ENCODE assay signal across 10 cellular contexts in genomic region chr10:24873281-24873683, GRCh38.
A peak's percentile ranks its signal among the peaks of the same experiment; 100 is the strongest.
DNase-seq lines count a peak whose midpoint lies in the region; ATAC-seq, FAIRE-seq and TF ChIP-seq lines count a peak whose summit lies in the region.
"Had no signal": no experiment of that assay in that cellular context is flagged by ENCODE, and none has a peak within 500 bp of the region (broad histone marks: within the 10 kb centered on the region; RNA-seq: fewer than 3 reads in every experiment).

No MANE protein-coding gene starts in this region.

- H3K4me1 ChIP-seq in SK-N-SH (ENCODE audit: control insufficient read depth in 1 of 2, insufficient read depth in 2 of 2, low read depth in 1 of 2, low read length in 1 of 2): peaks cover 3 to 17% of the 10 kb centered on the region in 2 experiments; a peak in 2 of 4 replicates
- no peaks in the 10 kb centered on the region for H3K4me1 ChIP-seq in pancreas
- H3K4me1 ChIP-seq in Peyer's patch: peaks cover 0 to 6% (median 0%) of the 10 kb centered on the region in 4 donors

- 0 out of 2 replicates have a peak overlapping the region, but pooled peaks have one; percentile 39 for H2AFZ ChIP-seq in SK-N-SH (ENCODE audit: low read depth)

- no peaks in the 10 kb centered on the region for H3K36me3 ChIP-seq in SK-N-SH (replicated peaks in 1 of 2; ENCODE audit: control insufficient read depth in 1 of 2, insufficient read depth in 2 of 2, low read length in 1 of 2)
- H3K36me3 ChIP-seq in pancreas: no peaks in the 10 kb centered on the region
- H3K36me3 ChIP-seq in Peyer's patch: no peaks in the 10 kb centered on the region

- no peaks in the 10 kb centered on the region for H3K9me2 ChIP-seq in SK-N-SH

- H3K4me2 ChIP-seq in SK-N-SH: no peak overlapping the region

- TF ChIP-seq POLR2A in Peyer's patch (IDR thresholded peaks at IDR 0.05): no peak

- H3K4me3 ChIP-seq in SK-N-SH (ENCODE audit: low read depth in 2 of 2, low read length in 1 of 2) (no peak overlapping the region), fibroblast of villous mesenchyme (ENCODE audit: low read depth, low read length) (no peak overlapping the region), pancreas (no peak overlapping the region), Peyer's patch (no peak overlapping the region)

- TF ChIP-seq EP300 in SK-N-SH (IDR thresholded peaks at IDR 0.05; ENCODE audit: borderline replicate concordance in 1 of 2, low read depth in 1 of 2, low read length in 1 of 2): no peak

- FAIRE-seq in pancreas (lab: Jason Lieb, UNC): no peak
- FAIRE-seq: GM12892 had no signal

- ATAC-seq in pancreas (peak in 3 of 4 donors; percentile 51 to 87 (median 80)), HG02970 (IDR thresholded peaks at IDR 0.05; ENCODE audit: low FRiP score, unreplicated experiment) (no peak)
- ATAC-seq: Panc1 had no signal

- intact Hi-C loops in pancreas (cut with DNase I): no loop called here

- POLR2A ChIA-PET in SK-N-SH (lab: Yijun Ruan, JAX): no interaction called here

- 78% methylated on average over 4 of the region's 4 CpGs for WGBS in SK-N-SH (ENCODE audit: low lambda C conversion rate)
- 70 to 74% methylated on average over 4 of the region's 4 CpGs for WGBS in pancreas, 2 donors

- TF ChIP-seq CTCF in SK-N-SH (IDR thresholded peaks at IDR 0.05) (no peak), fibroblast of villous mesenchyme (IDR thresholded peaks at IDR 0.05; ENCODE audit: insufficient read depth, low read depth, low read length) (no peak), pancreas (IDR thresholded peaks at IDR 0.05) (no peak), Peyer's patch (IDR thresholded peaks at IDR 0.05) (no peak)

- CTCF ChIA-PET in SK-N-SH (lab: Yijun Ruan, JAX): no interaction called here

- H3K79me2 ChIP-seq in SK-N-SH (ENCODE audit: insufficient read depth): no peaks in the 10 kb centered on the region

- no peaks in the 10 kb centered on the region for H4K20me1 ChIP-seq in SK-N-SH (ENCODE audit: insufficient read depth)

- no peaks in the 10 kb centered on the region for H3K27me3 ChIP-seq in SK-N-SH (ENCODE audit: insufficient read depth)
- H3K27me3 ChIP-seq in pancreas: no peaks in the 10 kb centered on the region
- H3K27me3 ChIP-seq in Peyer's patch: no peaks in the 10 kb centered on the region

- DNase-seq in ELR (ENCODE audit: low read depth) (peak; percentile 94), SK-N-SH (no peak), fibroblast of villous mesenchyme (ENCODE audit: low read depth) (peak; percentile 92), pancreas (peak in 1 of 6 donors; percentile 37), Peyer's patch (no peak), SK-N-DZ (ENCODE audit: low spot score) (no peak)
- DNase-seq in activated naive CD4-positive, alpha-beta T cell treated with anti-CD3 and anti-CD28 coated beads, Interleukin-2, amount 50 U/mL, for 16 hours: no peak

- H3K27ac ChIP-seq in SK-N-SH (ENCODE audit: low read depth in 2 of 2, low read length in 1 of 2) (no peak overlapping the region), pancreas (peak overlapping the region in 1 of 4 donors; percentile 21), Peyer's patch (peak overlapping the region in 1 of 4 donors; percentile 59)

- no peak overlapping the region for H3K9ac ChIP-seq in SK-N-SH

- peaks cover 9% of the 10 kb centered on the region for H3F3A ChIP-seq in SK-N-SH (replicated peaks; ENCODE audit: insufficient read depth)

- TF ChIP-seq RAD21 in SK-N-SH (IDR thresholded peaks at IDR 0.05; ENCODE audit: low read length): no peak

- no peaks in the 10 kb centered on the region for H3K9me3 ChIP-seq in SK-N-SH
- H3K9me3 ChIP-seq in pancreas: no peaks in the 10 kb centered on the region
- H3K9me3 ChIP-seq in Peyer's patch: peaks cover 0 to 3% (median 0%) of the 10 kb centered on the region in 4 donors

TF ChIP-seq in SK-N-SH, 30 proteins besides CTCF, POLR2A, EP300 and RAD21:
- TF ChIP-seq GABPA (IDR thresholded peaks at IDR 0.05; ENCODE audit: low read depth) (no peak), IRF3 (IDR thresholded peaks at IDR 0.05; ENCODE audit: low read depth, low read length) (no peak), MXI1 (IDR thresholded peaks at IDR 0.05; ENCODE audit: low read depth, low read length) (no peak), FOXJ3 (CRISPR knock-in tag; IDR thresholded peaks at IDR 0.05) (no peak), TEAD4 (IDR thresholded peaks at IDR 0.05; ENCODE audit: borderline replicate concordance, insufficient read depth) (peak; percentile 24; the same call in 1 of the 2 replicates), SIN3A (IDR thresholded peaks at IDR 0.05; ENCODE audit: borderline replicate concordance, low read depth, low read length) (no peak), TCF12 (IDR thresholded peaks at IDR 0.05) (peak; percentile 28; the same call in 1 of the 2 replicates), GATA2 (CRISPR knock-in tag; IDR thresholded peaks at IDR 0.05) (no peak), YY1 (IDR thresholded peaks at IDR 0.05; ENCODE audit: low read depth) (no peak), FOXM1 (IDR thresholded peaks at IDR 0.05; ENCODE audit: low read depth) (no peak), SMC3 (IDR thresholded peaks at IDR 0.05; ENCODE audit: low read depth, low read length) (no peak)

Comparison
In these comparisons a context has a peak if more than half of its experiments do, and no peak if none do; other contexts are left out.
1. DNase-seq: peak in ELR (single experiment) and fibroblast of villous mesenchyme (single experiment); none in SK-N-SH (single experiment), Peyer's patch (0 of 3), SK-N-DZ (single experiment) and activated naive CD4-positive, alpha-beta T cell treated with anti-CD3 and anti-CD28 coated beads, Interleukin-2, amount 50 U/mL, for 16 hours (single experiment).